Comparison of ENCODE assay signal across 1 cellular context in the genomic region with DNA sequence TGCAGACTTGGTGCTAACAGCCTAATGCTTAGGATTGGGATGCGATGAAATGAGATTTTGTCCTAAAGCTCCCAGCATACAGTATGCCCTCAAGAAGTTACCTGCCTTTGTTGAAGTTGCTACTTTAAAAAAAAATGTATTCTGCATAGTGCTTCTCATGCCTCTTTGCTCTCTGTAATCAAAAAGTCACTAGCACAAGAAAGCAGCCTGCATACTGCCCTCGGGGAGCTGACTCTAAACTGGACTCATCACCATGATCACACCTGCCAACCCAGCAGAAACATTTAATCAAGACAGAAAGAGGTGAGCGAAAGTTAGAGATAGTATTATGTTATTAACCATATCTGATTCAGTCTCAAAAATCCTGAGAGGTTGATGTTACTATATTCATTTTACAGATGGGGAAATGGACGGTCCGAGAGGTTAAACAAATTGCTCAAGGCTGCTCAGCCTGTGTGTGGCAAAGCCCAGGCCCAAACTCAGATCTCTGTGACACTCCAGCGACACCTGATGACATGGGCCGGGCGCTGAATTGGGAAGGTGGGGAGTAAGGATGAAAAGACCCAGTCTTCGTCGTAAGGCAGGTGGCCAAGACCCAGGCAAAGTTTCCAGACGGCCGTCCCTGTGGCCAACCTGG.
TF ChIP-seq lines count a peak whose summit lies in the region.

No MANE protein-coding gene starts in this region.

TF ChIP-seq in A549, 52 proteins besides CTCF, POLR2A, EP300 and RAD21 (continued from another document):
- TF ChIP-seq, protein P1, sequence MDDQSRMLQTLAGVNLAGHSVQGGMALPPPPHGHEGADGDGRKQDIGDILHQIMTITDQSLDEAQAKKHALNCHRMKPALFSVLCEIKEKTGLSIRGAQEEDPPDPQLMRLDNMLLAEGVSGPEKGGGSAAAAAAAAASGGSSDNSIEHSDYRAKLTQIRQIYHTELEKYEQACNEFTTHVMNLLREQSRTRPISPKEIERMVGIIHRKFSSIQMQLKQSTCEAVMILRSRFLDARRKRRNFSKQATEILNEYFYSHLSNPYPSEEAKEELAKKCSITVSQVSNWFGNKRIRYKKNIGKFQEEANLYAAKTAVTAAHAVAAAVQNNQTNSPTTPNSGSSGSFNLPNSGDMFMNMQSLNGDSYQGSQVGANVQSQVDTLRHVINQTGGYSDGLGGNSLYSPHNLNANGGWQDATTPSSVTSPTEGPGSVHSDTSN (IDR thresholded peaks at IDR 0.05) = no peak
